ENCODE assay signal across 1 cellular context in the genomic region with DNA sequence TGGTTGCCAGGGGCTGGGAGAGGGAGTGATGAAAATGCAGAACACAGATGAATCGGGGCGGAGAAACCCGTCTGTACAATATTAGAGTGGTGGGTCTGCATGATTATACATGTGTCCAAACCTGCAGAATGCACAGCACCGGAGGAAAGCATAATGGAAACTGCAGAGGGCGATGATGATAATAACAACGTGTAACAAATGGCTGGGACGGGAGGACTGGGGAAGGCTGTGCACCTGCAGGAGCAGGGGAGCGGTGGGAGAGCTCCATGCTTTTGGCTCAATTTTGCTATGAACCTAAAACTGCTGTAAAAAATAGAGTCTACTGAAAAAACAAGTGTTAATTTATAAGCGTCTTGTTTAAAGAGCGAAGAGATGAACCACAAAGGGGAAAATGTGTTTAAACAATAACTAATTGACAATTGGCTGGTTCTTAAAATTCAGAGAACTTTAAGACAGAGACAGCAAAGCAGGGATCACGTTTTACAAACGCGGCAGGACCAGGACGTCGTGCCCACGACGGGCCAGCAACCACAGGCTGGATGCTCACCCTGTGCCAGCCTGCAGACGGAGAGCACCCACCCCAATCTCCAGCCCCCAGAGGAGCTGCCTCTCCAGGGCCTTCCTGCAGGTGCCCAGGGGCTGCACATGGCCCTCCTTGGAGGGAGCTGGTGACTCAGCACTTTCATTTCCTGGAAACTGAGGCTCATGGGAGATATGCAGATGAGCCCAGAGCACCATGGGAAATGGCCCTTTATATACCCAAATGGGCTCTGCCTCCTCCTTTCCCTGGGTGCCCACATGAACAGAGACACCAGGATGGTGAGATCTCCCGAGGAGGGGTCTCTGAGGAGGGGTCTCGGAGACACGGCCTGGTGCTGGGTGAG.
TF ChIP-seq lines count a peak whose summit lies in the region.

A gene with protein sequence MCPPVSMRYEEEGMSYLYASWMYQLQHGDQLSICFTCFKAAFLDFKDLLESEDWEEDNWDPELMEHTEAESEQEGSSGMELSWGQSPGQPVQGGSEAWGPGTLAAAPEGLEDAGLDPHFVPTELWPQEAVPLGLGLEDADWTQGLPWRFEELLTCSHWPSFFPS (plus strand): TSS at position 781 of the 884 bp plus-strand sequence. CDS start 2,904 bp downstream, outside the sequence.

TF ChIP-seq in HepG2, 621 proteins besides CTCF, POLR2A, EP300 and RAD21 (continued from another document):
- TF ChIP-seq, protein P1, sequence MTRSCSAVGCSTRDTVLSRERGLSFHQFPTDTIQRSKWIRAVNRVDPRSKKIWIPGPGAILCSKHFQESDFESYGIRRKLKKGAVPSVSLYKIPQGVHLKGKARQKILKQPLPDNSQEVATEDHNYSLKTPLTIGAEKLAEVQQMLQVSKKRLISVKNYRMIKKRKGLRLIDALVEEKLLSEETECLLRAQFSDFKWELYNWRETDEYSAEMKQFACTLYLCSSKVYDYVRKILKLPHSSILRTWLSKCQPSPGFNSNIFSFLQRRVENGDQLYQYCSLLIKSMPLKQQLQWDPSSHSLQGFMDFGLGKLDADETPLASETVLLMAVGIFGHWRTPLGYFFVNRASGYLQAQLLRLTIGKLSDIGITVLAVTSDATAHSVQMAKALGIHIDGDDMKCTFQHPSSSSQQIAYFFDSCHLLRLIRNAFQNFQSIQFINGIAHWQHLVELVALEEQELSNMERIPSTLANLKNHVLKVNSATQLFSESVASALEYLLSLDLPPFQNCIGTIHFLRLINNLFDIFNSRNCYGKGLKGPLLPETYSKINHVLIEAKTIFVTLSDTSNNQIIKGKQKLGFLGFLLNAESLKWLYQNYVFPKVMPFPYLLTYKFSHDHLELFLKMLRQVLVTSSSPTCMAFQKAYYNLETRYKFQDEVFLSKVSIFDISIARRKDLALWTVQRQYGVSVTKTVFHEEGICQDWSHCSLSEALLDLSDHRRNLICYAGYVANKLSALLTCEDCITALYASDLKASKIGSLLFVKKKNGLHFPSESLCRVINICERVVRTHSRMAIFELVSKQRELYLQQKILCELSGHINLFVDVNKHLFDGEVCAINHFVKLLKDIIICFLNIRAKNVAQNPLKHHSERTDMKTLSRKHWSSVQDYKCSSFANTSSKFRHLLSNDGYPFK (CRISPR knock-in tag; IDR thresholded peaks at IDR 0.05; ENCODE audit: borderline replicate concordance): peak; percentile 67; the same call in 1 of the 2 replicates
- TF ChIP-seq ELF3 (CRISPR knock-in tag; IDR thresholded peaks at IDR 0.05) (no peak), TSC22D2 (CRISPR knock-in tag; IDR thresholded peaks at IDR 0.05; ENCODE audit: borderline replicate concordance) (0 out of 2 replicates have a peak, but pooled peaks have one; percentile 61), MAFF (IDR thresholded peaks at IDR 0.05; ENCODE audit: low read depth, low read length) (peak; percentile 76), ZNF230 (CRISPR knock-in tag; IDR thresholded peaks at IDR 0.05) (0 out of 2 replicates have a peak, but pooled peaks have one; percentile 47), SMARCE1 (IDR thresholded peaks at IDR 0.05; ENCODE audit: borderline replicate concordance) (no peak), SAP130 (CRISPR knock-in tag; IDR thresholded peaks at IDR 0.05; ENCODE audit: low read depth) (peak; percentile 36; the same call in 1 of the 2 replicates), POLR2G (IDR thresholded peaks at IDR 0.05; ENCODE audit: low read depth, low read length) (no peak), ZNF431 (CRISPR knock-in tag; IDR thresholded peaks at IDR 0.05; ENCODE audit: borderline replicate concordance, low read depth) (no peak), ZNF674 (CRISPR knock-in tag; IDR thresholded peaks at IDR 0.05; ENCODE audit: low read depth) (no peak), HDAC1 (CRISPR knock-in tag; IDR thresholded peaks at IDR 0.05) (no peak), NFE2 (CRISPR knock-in tag; IDR thresholded peaks at IDR 0.05) (peak; percentile 88), NFE2L1 (CRISPR knock-in tag; IDR thresholded peaks at IDR 0.05; ENCODE audit: borderline replicate concordance) (peak; percentile 99), MEF2D (CRISPR knock-in tag; IDR thresholded peaks at IDR 0.05) (no peak), XRCC5 (optimal IDR thresholded peaks at IDR 0.05; ENCODE audit: low read length) (no peak), ZNF547 (CRISPR knock-in tag; IDR thresholded peaks at IDR 0.05) (0 out of 2 replicates have a peak, but pooled peaks have one; percentile 72), MYC (CRISPR knock-in tag; IDR thresholded peaks at IDR 0.05; ENCODE audit: borderline replicate concordance) (peak; percentile 47; the same call in 1 of the 2 replicates), ZNF841 (CRISPR knock-in tag; IDR thresholded peaks at IDR 0.05; ENCODE audit: borderline replicate concordance) (no peak), ZNF605 (CRISPR knock-in tag; IDR thresholded peaks at IDR 0.05) (peak; percentile 79), ARNTL (CRISPR knock-in tag; IDR thresholded peaks at IDR 0.05) (no peak), NRL (CRISPR knock-in tag; IDR thresholded peaks at IDR 0.05; ENCODE audit: borderline replicate concordance) (peak; percentile 91), FOXM1 (CRISPR knock-in tag; IDR thresholded peaks at IDR 0.05) (no peak)
- TF ChIP-seq, protein P2, sequence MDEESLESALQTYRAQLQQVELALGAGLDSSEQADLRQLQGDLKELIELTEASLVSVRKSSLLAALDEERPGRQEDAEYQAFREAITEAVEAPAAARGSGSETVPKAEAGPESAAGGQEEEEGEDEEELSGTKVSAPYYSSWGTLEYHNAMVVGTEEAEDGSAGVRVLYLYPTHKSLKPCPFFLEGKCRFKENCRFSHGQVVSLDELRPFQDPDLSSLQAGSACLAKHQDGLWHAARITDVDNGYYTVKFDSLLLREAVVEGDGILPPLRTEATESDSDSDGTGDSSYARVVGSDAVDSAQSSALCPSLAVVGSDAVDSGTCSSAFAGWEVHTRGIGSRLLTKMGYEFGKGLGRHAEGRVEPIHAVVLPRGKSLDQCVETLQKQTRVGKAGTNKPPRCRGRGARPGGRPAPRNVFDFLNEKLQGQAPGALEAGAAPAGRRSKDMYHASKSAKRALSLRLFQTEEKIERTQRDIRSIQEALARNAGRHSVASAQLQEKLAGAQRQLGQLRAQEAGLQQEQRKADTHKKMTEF (CRISPR knock-in tag; IDR thresholded peaks at IDR 0.05): 0 out of 2 replicates have a peak, but pooled peaks have one; percentile 49
- TF ChIP-seq, protein P3, sequence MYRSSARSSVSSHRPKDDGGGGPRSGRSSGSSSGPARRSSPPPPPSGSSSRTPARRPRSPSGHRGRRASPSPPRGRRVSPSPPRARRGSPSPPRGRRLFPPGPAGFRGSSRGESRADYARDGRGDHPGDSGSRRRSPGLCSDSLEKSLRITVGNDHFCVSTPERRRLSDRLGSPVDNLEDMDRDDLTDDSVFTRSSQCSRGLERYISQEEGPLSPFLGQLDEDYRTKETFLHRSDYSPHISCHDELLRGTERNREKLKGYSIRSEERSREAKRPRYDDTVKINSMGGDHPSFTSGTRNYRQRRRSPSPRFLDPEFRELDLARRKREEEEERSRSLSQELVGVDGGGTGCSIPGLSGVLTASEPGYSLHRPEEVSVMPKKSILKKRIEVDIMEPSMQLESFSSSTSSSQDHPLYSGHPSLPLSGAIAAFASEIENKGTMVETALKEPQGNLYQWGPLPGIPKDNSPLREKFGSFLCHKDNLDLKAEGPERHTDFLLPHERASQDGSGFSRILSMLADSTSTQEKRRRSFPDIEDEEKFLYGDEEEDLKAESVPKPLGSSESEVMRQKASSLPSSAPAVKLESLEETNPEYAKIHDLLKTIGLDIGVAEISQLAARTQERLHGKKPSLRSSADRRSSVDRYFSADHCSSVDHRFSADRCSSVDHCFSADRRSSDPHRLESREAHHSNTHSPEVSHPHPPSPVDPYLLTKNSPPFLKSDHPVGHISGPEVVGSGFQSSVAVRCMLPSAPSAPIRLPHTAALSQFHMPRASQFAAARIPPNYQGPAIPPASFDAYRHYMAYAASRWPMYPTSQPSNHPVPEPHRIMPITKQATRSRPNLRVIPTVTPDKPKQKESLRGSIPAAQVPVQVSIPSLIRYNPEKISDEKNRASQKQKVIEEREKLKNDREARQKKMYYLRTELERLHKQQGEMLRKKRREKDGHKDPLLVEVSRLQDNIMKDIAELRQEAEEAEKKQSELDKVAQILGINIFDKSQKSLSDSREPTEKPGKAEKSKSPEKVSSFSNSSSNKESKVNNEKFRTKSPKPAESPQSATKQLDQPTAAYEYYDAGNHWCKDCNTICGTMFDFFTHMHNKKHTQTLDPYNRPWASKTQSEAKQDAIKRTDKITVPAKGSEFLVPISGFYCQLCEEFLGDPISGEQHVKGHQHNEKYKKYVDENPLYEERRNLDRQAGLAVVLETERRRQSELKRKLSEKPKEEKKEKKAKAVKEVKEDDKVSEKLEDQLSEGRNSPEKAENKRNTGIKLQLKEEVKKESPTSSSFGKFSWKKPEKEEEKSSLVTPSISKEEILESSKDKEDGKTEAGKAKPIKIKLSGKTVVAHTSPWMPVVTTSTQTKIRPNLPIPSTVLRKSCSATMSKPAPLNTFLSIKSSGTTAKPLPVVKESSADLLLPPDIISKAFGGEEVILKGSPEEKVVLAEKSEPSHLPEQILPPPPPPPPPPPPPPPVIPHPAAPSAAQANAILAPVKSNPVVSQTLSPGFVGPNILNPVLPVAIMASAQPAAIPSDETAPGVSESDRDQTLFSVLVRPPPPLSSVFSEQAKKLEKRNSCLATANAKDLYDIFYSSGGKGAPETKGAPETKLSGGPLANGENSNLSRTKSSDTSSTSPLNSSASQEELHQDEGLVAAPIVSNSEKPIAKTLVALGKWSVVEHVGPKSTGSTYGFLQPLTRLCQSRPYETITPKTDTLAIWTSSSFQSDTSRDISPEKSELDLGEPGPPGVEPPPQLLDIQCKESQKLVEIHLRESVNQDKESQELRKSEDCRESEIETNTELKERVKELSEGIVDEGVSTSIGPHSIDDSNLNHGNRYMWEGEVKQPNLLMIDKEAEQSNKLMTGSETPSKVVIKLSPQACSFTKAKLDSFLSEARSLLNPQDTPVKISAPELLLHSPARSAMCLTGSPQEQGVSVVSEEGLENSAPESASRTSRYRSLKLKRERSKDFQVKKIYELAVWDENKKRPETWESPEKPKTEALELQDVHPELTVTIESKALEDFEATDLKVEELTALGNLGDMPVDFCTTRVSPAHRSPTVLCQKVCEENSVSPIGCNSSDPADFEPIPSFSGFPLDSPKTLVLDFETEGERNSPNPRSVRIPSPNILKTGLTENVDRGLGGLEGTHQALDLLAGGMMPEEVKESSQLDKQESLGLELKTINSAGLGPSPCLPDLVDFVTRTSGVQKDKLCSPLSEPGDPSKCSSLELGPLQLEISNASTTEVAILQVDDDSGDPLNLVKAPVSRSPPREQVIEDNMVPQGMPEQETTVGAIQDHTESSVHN (CRISPR knock-in tag; IDR thresholded peaks at IDR 0.05): no peak
- TF ChIP-seq, protein P4, sequence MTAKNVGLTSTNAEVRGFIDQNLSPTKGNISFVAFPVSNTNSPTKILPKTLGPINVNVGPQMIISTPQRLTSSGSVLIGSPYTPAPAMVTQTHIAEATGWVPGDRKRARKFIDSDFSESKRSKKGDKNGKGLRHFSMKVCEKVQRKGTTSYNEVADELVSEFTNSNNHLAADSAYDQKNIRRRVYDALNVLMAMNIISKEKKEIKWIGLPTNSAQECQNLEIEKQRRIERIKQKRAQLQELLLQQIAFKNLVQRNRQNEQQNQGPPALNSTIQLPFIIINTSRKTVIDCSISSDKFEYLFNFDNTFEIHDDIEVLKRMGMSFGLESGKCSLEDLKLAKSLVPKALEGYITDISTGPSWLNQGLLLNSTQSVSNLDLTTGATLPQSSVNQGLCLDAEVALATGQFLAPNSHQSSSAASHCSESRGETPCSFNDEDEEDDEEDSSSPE (CRISPR knock-in tag; IDR thresholded peaks at IDR 0.05): peak; percentile 49
- TF ChIP-seq, protein P5, sequence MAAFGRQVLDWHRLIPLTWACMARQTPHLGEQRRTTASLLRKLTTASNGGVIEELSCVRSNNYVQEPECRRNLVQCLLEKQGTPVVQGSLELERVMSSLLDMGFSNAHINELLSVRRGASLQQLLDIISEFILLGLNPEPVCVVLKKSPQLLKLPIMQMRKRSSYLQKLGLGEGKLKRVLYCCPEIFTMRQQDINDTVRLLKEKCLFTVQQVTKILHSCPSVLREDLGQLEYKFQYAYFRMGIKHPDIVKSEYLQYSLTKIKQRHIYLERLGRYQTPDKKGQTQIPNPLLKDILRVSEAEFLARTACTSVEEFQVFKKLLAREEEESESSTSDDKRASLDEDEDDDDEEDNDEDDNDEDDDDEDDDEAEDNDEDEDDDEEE (CRISPR knock-in tag; IDR thresholded peaks at IDR 0.05): no peak
- TF ChIP-seq, protein P6, sequence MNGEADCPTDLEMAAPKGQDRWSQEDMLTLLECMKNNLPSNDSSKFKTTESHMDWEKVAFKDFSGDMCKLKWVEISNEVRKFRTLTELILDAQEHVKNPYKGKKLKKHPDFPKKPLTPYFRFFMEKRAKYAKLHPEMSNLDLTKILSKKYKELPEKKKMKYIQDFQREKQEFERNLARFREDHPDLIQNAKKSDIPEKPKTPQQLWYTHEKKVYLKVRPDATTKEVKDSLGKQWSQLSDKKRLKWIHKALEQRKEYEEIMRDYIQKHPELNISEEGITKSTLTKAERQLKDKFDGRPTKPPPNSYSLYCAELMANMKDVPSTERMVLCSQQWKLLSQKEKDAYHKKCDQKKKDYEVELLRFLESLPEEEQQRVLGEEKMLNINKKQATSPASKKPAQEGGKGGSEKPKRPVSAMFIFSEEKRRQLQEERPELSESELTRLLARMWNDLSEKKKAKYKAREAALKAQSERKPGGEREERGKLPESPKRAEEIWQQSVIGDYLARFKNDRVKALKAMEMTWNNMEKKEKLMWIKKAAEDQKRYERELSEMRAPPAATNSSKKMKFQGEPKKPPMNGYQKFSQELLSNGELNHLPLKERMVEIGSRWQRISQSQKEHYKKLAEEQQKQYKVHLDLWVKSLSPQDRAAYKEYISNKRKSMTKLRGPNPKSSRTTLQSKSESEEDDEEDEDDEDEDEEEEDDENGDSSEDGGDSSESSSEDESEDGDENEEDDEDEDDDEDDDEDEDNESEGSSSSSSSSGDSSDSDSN (CRISPR knock-in tag; IDR thresholded peaks at IDR 0.05): no peak
- TF ChIP-seq, protein P7, sequence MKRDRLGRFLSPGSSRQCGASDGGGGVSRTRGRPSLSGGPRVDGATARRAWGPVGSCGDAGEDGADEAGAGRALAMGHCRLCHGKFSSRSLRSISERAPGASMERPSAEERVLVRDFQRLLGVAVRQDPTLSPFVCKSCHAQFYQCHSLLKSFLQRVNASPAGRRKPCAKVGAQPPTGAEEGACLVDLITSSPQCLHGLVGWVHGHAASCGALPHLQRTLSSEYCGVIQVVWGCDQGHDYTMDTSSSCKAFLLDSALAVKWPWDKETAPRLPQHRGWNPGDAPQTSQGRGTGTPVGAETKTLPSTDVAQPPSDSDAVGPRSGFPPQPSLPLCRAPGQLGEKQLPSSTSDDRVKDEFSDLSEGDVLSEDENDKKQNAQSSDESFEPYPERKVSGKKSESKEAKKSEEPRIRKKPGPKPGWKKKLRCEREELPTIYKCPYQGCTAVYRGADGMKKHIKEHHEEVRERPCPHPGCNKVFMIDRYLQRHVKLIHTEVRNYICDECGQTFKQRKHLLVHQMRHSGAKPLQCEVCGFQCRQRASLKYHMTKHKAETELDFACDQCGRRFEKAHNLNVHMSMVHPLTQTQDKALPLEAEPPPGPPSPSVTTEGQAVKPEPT (CRISPR knock-in tag; IDR thresholded peaks at IDR 0.05; ENCODE audit: low read depth): 0 out of 2 replicates have a peak, but pooled peaks have one; percentile 45
